ENCODE assay signal across 19 cellular contexts in genomic region chrX:124719060-124719459, GRCh38.
"Had no signal": no experiment of that assay in that cellular context is flagged by ENCODE, and none has a peak within 500 bp of the region (broad histone marks: within the 10 kb centered on the region; RNA-seq: fewer than 3 reads in every experiment).

No MANE protein-coding gene starts in this region.

- H3K4me3 ChIP-seq: heart left ventricle, right atrium auricular region, skin epidermis, tibial nerve, uterus had no signal

- H3K4me1 ChIP-seq: heart left ventricle, right atrium auricular region, tibial nerve, uterus had no signal

- H3K9me3 ChIP-seq: heart left ventricle, right atrium auricular region, tibial nerve, uterus had no signal

- DNase-seq: activated CD4-positive, alpha-beta T cell treated with anti-CD3 and anti-CD28 coated beads for 4 hours; activated CD8-positive, alpha-beta memory T cell treated with anti-CD3 and anti-CD28 coated beads, Interleukin-2, amount 50 U/mL, for 4 hours; activated CD8-positive, alpha-beta T cell treated with anti-CD3 and anti-CD28 coated beads, Interleukin-2, amount 10 ng/mL, durations not matched to agents 7 days and 5 days; activated naive CD8-positive, alpha-beta T cell treated with anti-CD3 and anti-CD28 coated beads, Interleukin-2, amount 10 ng/mL, durations not matched to agents 7 days and 5 days; anterior cingulate cortex; cortex of kidney; effector CD4-positive, alpha-beta T cell; foreskin fibroblast; heart left ventricle; immature natural killer cell; nucleus accumbens; stimulated activated CD4-positive, alpha-beta T cell treated with anti-CD3 and anti-CD28 coated beads, Interleukin-4, amount 100 ng/mL, for 24 hours; stimulated activated naive CD4-positive, alpha-beta T cell treated with Interleukin-2 at 50 U/mL for 16 hours; substantia nigra; uterus had no signal

- H3K27ac ChIP-seq: heart left ventricle, right atrium auricular region, skin epidermis, tibial nerve, uterus had no signal

- ATAC-seq: activated CD8-positive, alpha-beta T cell treated with anti-CD3 and anti-CD28 coated beads, Interleukin-2, amount 10 ng/mL, durations not matched to agents 7 days and 5 days; heart left ventricle; WTC11 had no signal

- H3K27me3 ChIP-seq: heart left ventricle, right atrium auricular region, tibial nerve, uterus had no signal

- H3K36me3 ChIP-seq: heart left ventricle, right atrium auricular region, tibial nerve, uterus had no signal
